In genomic region chr1:214295934-214296333, GRCh38 we compare ENCODE assay signal across 26 cellular contexts. TPM values are rescaled to one million over a fixed set of nuclear protein-coding genes. Genes with fewer than 3 reads are reported as not detected.
DNase-seq lines count a peak whose midpoint lies in the region; ATAC-seq and TF ChIP-seq lines count a peak whose summit lies in the region.
"Had no signal": no experiment of that assay in that cellular context is flagged by ENCODE, and none has a peak within 500 bp of the region (broad histone marks: within the 10 kb centered on the region; RNA-seq: fewer than 3 reads in every experiment).

No MANE protein-coding gene starts in this region.

- H3K9me3 Mint-ChIP-seq in GM23338 (no peaks in the 10 kb centered on the region), chondrocyte (ENCODE audit: low read depth) (peaks cover 4% of the 10 kb centered on the region)
- H3K9me3 Mint-ChIP-seq: activated CD8-positive, alpha-beta T cell treated with anti-CD3 and anti-CD28 coated beads for 36 hours; activated naive CD4-positive, alpha-beta T cell treated with anti-CD3 and anti-CD28 coated beads, Interleukin-2, amount 50 U/mL, for 24 hours; activated T-helper 2 cell treated with anti-CD3 and anti-CD28 coated beads, Interferon-gamma antibody, Interleukin-2, Interleukin-4, amounts not matched to agents 10 μg/mL and 5 μg/mL and 100 μg/mL, durations not matched to agents 14 hours and 24 hours and 36 hours; CD4-positive, CD25-positive, alpha-beta regulatory T cell; effector memory CD8-positive, alpha-beta T cell; stimulated activated naive B cell treated with anti-CD40 and anti-IgM and Interleukin-4, amounts not matched to agents 10 μg/mL and 1 μg/mL and 100 μg/mL, for 72 hours; T-helper 1 cell treated with Interleukin-12 subunit alpha and Interleukin-12 subunit beta and Interleukin-4 antibody, amounts not matched to agents 30 μg/mL and 1 μg/mL, for 36 hours had no signal

- whole genome bisulfite sequencing in smooth muscle cell (ENCODE audit: low lambda C conversion rate) = 77% methylated on average over 4 of the region's 4 CpGs

- H3K27me3 Mint-ChIP-seq in GM23338 (ENCODE audit: insufficient read depth, low read depth, poor library complexity) (peaks cover 26% of the 10 kb centered on the region), chondrocyte (ENCODE audit: low read depth) (no peaks in the 10 kb centered on the region)
- H3K27me3 Mint-ChIP-seq: activated CD8-positive, alpha-beta T cell treated with anti-CD3 and anti-CD28 coated beads for 36 hours; activated naive CD4-positive, alpha-beta T cell treated with anti-CD3 and anti-CD28 coated beads, Interleukin-2, amount 50 U/mL, for 24 hours; CD4-positive, CD25-positive, alpha-beta regulatory T cell; effector memory CD8-positive, alpha-beta T cell; stimulated activated naive B cell treated with anti-CD40 and anti-IgM and Interleukin-4, amounts not matched to agents 10 μg/mL and 1 μg/mL and 100 μg/mL, for 72 hours had no signal

- H3K79me2 ChIP-seq in GM23338 (replicated peaks; ENCODE audit: insufficient read depth) = no peaks in the 10 kb centered on the region
- H3K79me2 ChIP-seq in smooth muscle cell (ENCODE audit: low read depth) = peaks cover 18% of the 10 kb centered on the region

- H3K27ac ChIP-seq in GM23338 (ENCODE audit: low read depth) (no peak overlapping the region), KOPT-K1 (ENCODE audit: low read depth, low read length, poor library complexity, severe bottlenecking) (peak overlapping the region; percentile 20), smooth muscle cell (ENCODE audit: low read depth) (peak overlapping the region; percentile 42)
- H3K27ac ChIP-seq: coronary artery, esophagus muscularis mucosa had no signal

- TF ChIP-seq CTCF in GM23338 (conservative IDR thresholded peaks at IDR 0.05; ENCODE audit: low read depth in 2 of 2) (no peak), chondrocyte (IDR thresholded peaks at IDR 0.05) (no peak), smooth muscle cell (IDR thresholded peaks at IDR 0.05; ENCODE audit: borderline replicate concordance, insufficient read depth, poor library complexity, severe bottlenecking) (no peak)

- H3K4me3 ChIP-seq in GM23338 = no peak overlapping the region
- no peak overlapping the region for H3K4me3 ChIP-seq in smooth muscle cell
- H3K4me3 ChIP-seq: coronary artery, esophagus muscularis mucosa had no signal

- H3K4me3 Mint-ChIP-seq in GM23338 (no peak overlapping the region), chondrocyte (ENCODE audit: unreplicated experiment) (no peak overlapping the region)
- H3K4me3 Mint-ChIP-seq: activated CD8-positive, alpha-beta T cell treated with anti-CD3 and anti-CD28 coated beads for 36 hours; activated naive CD4-positive, alpha-beta T cell treated with anti-CD3 and anti-CD28 coated beads, Interleukin-2, amount 50 U/mL, for 24 hours; CD4-positive, CD25-positive, alpha-beta regulatory T cell; effector memory CD8-positive, alpha-beta T cell; neural crest cell; stimulated activated naive B cell treated with anti-CD40 and anti-IgM and Interleukin-4, amounts not matched to agents 10 μg/mL and 1 μg/mL and 100 μg/mL, for 72 hours; T-helper 1 cell treated with Interleukin-12 subunit alpha and Interleukin-12 subunit beta and Interleukin-4 antibody, amounts not matched to agents 30 μg/mL and 1 μg/mL, for 36 hours had no signal

- no peaks in the 10 kb centered on the region for H3K9me2 ChIP-seq in GM23338 (ENCODE audit: insufficient read depth)

- no peak overlapping the region for H2AFZ ChIP-seq in GM23338
- no peak overlapping the region for H2AFZ ChIP-seq in smooth muscle cell (ENCODE audit: low read depth)

- ATAC-seq in GM23338 (no peak), GM18909 (IDR thresholded peaks at IDR 0.05; ENCODE audit: poor library complexity, unreplicated experiment) (no peak), GM19395 (IDR thresholded peaks at IDR 0.05; ENCODE audit: unreplicated experiment) (no peak)
- ATAC-seq: activated CD4-positive, CD25-positive, alpha-beta regulatory T cell treated with anti-CD3 and anti-CD28 coated beads, Interleukin-2, amount 50 U/mL, for 24 hours; activated CD8-positive, alpha-beta T cell treated with anti-CD3 and anti-CD28 coated beads for 36 hours; effector memory CD8-positive, alpha-beta T cell; HepG2; sciatic nerve; stimulated activated naive B cell treated with anti-CD40 and anti-IgM and Interleukin-4, amounts not matched to agents 10 μg/mL and 1 μg/mL and 100 μg/mL, for 72 hours had no signal

- H3K9ac ChIP-seq in smooth muscle cell (ENCODE audit: low read depth) = no peak overlapping the region

- H3K27me3 ChIP-seq in GM23338 (ENCODE audit: insufficient read depth) (peaks cover 65% of the 10 kb centered on the region), smooth muscle cell (ENCODE audit: low read depth) (no peaks in the 10 kb centered on the region)
- H3K27me3 ChIP-seq: esophagus muscularis mucosa had no signal

- no peaks in the 10 kb centered on the region for H3K36me3 Mint-ChIP-seq in GM23338 (ENCODE audit: low read depth)
- H3K36me3 Mint-ChIP-seq in chondrocyte (ENCODE audit: low read depth) = no peaks in the 10 kb centered on the region

- H3K27ac Mint-ChIP-seq in GM23338 (no peak overlapping the region), chondrocyte (ENCODE audit: unreplicated experiment) (peak overlapping the region; percentile 81)
- H3K27ac Mint-ChIP-seq: activated CD8-positive, alpha-beta T cell treated with anti-CD3 and anti-CD28 coated beads for 36 hours; activated naive CD4-positive, alpha-beta T cell treated with anti-CD3 and anti-CD28 coated beads, Interleukin-2, amount 50 U/mL, for 24 hours; activated T-helper 2 cell treated with anti-CD3 and anti-CD28 coated beads, Interferon-gamma antibody, Interleukin-2, Interleukin-4, amounts not matched to agents 10 μg/mL and 5 μg/mL and 100 μg/mL, durations not matched to agents 14 hours and 24 hours and 36 hours; effector memory CD8-positive, alpha-beta T cell; stimulated activated naive B cell treated with anti-CD40 and anti-IgM and Interleukin-4, amounts not matched to agents 10 μg/mL and 1 μg/mL and 100 μg/mL, for 72 hours; T-helper 1 cell treated with Interleukin-12 subunit alpha and Interleukin-12 subunit beta and Interleukin-4 antibody, amounts not matched to agents 30 μg/mL and 1 μg/mL, for 36 hours had no signal

- no peaks in the 10 kb centered on the region for H3K36me3 ChIP-seq in GM23338 (ENCODE audit: insufficient read depth)
- peaks cover 4% of the 10 kb centered on the region; the same call in 1 of the 2 replicates for H3K36me3 ChIP-seq in KOPT-K1 (ENCODE audit: insufficient read depth, low read length)
- no peaks in the 10 kb centered on the region for H3K36me3 ChIP-seq in smooth muscle cell (ENCODE audit: low read depth)
- H3K36me3 ChIP-seq: esophagus muscularis mucosa had no signal

- no peaks in the 10 kb centered on the region for H3K9me3 ChIP-seq in KOPT-K1 (ENCODE audit: insufficient read depth, low read length, poor library complexity, severe bottlenecking)
- no peaks in the 10 kb centered on the region for H3K9me3 ChIP-seq in smooth muscle cell (replicated peaks; ENCODE audit: low read depth)
- H3K9me3 ChIP-seq: esophagus muscularis mucosa had no signal

- peaks cover 38% of the 10 kb centered on the region for H3K4me1 ChIP-seq in GM23338 (ENCODE audit: insufficient read depth)
- H3K4me1 ChIP-seq in smooth muscle cell (ENCODE audit: low read depth) = peaks cover 21% of the 10 kb centered on the region

- no peaks in the 10 kb centered on the region for H3F3A ChIP-seq in GM23338 (replicated peaks; ENCODE audit: low read depth)
- no peaks in the 10 kb centered on the region for H3F3A ChIP-seq in smooth muscle cell (ENCODE audit: low read depth)

- peaks cover 4% of the 10 kb centered on the region for H4K20me1 ChIP-seq in GM23338 (replicated peaks; ENCODE audit: insufficient read depth)
- H4K20me1 ChIP-seq in smooth muscle cell (ENCODE audit: low read depth) = no peaks in the 10 kb centered on the region

- DNase-seq in GM23338 (ENCODE audit: low spot score) (no peak), chondrocyte (ENCODE audit: low spot score) (no peak), smooth muscle cell (lab: John Stamatoyannopoulos, UW; ENCODE audit: unreplicated experiment) (no peak), HUDEP-2 (lab: John Stamatoyannopoulos, UW; ENCODE audit: unreplicated experiment in 76 of 76) (no peak)
- DNase-seq: activated CD8-positive, alpha-beta T cell treated with anti-CD3 and anti-CD28 coated beads for 36 hours; anterior cingulate cortex; CD4-positive, CD25-positive, alpha-beta regulatory T cell; effector memory CD8-positive, alpha-beta T cell; H7; NCI-H1092; NCI-H1930; posterior cingulate gyrus; stimulated activated CD4-positive, alpha-beta T cell treated with anti-CD3 and anti-CD28 coated beads, Interleukin-15, amount 100 ng/mL, for 24 hours; stimulated activated naive B cell treated with anti-CD40 and anti-IgM and Interleukin-4, amounts not matched to agents 10 μg/mL and 1 μg/mL and 100 μg/mL, for 72 hours had no signal

- H3K4me1 Mint-ChIP-seq in GM23338 = peaks cover 47% of the 10 kb centered on the region
- peaks cover 61% of the 10 kb centered on the region for H3K4me1 Mint-ChIP-seq in chondrocyte (ENCODE audit: low read depth)

- H3K4me2 ChIP-seq in GM23338 (peak overlapping the region; percentile 12; the same call in 1 of the 2 replicates), smooth muscle cell (no peak overlapping the region)

TF ChIP-seq in GM23338, 12 proteins besides CTCF, POLR2A, EP300 and RAD21:
- TF ChIP-seq EZH2phosphoT487 (IDR thresholded peaks at IDR 0.05; ENCODE audit: unreplicated experiment) = no peak
- TF ChIP-seq CREB1 (CRISPR knock-in tag; IDR thresholded peaks at IDR 0.05; ENCODE audit: low read depth) = no peak
- TF ChIP-seq EZH2 (IDR thresholded peaks at IDR 0.05; ENCODE audit: low read depth, unreplicated experiment) = no peak
- no peak for TF ChIP-seq STAT1 (IDR thresholded peaks at IDR 0.05; ENCODE audit: unreplicated experiment)
- TF ChIP-seq ZNF331 (CRISPR knock-in tag; IDR thresholded peaks at IDR 0.05; ENCODE audit: low read depth) = no peak
- TF ChIP-seq, protein P1, sequence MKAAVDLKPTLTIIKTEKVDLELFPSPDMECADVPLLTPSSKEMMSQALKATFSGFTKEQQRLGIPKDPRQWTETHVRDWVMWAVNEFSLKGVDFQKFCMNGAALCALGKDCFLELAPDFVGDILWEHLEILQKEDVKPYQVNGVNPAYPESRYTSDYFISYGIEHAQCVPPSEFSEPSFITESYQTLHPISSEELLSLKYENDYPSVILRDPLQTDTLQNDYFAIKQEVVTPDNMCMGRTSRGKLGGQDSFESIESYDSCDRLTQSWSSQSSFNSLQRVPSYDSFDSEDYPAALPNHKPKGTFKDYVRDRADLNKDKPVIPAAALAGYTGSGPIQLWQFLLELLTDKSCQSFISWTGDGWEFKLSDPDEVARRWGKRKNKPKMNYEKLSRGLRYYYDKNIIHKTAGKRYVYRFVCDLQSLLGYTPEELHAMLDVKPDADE (IDR thresholded peaks at IDR 0.05) = no peak

RNA-seq across cellular contexts. Expression of gene SMYD2, which starts 15.0 kb away (rescaled TPM):
- 2.3 and 3.6 TPM in 2 replicates for total RNA-seq in GM23338 (2014; rRNA removed; shearing (Covaris generic))
- polyA plus RNA-seq in GM23338 (2016; fragmentation: Nextera tagmentation; extraction: Ambion mirVana) (5.8 and 5.9 TPM in 2 replicates), smooth muscle cell (31.1 and 35.4 TPM in 2 replicates)
- total RNA-seq in chondrocyte (35.5 to 50.3 TPM (median 45.4 TPM) in 3 replicates), smooth muscle cell (39.7 and 43.3 TPM in 2 replicates)
